Comparison of ENCODE assay signal across 7 cellular contexts in genomic region chr15:45166792-45167630, GRCh38. TPM values are rescaled to one million over a fixed set of nuclear protein-coding genes. Genes with fewer than 3 reads are reported as not detected.
DNase-seq lines count a peak whose midpoint lies in the region; ATAC-seq and TF ChIP-seq lines count a peak whose summit lies in the region.

No MANE protein-coding gene starts in this region.

- peak; percentile 14 to 20 for TF ChIP-seq POLR2A in gastrocnemius medialis (IDR thresholded peaks at IDR 0.05)

- in situ Hi-C loops in astrocyte of the spinal cord (cut with HindIII; ENCODE audit: low sequenced_read_pairs) (no loop called here), gastrocnemius medialis (cut with MboI; ENCODE audit: low sequenced_read_pairs in 4 of 4) (loop anchor here in 3 of 4 donors (10.0 to 25.0 kb wide), 2 partner anchors 238 to 245 kb away; a partner anchor contains a TSS)

- TF ChIP-seq CTCF in astrocyte of the spinal cord (IDR thresholded peaks at IDR 0.05; ENCODE audit: low read depth, low read length), result peak; percentile 65
- TF ChIP-seq CTCF in gastrocnemius medialis (IDR thresholded peaks at IDR 0.05 in 4 of 5, conservative IDR thresholded peaks at IDR 0.05 in 1 of 5), result peak; percentile 26 to 59 (median 51)

- H3K27me3 ChIP-seq in iPS DF 6.9 (ENCODE audit: control insufficient read depth, insufficient read depth, low read length), result no peaks in the 10 kb centered on the region
- no peaks in the 10 kb centered on the region for H3K27me3 ChIP-seq in gastrocnemius medialis

- DNase-seq in NCI-H1694 (lab: John Stamatoyannopoulos, UW) (peak; percentile 59), T1000 (lab: John Stamatoyannopoulos, UW) (peak; percentile 54), astrocyte of the spinal cord (ENCODE audit: low read depth, low spot score) (peak; percentile 80), iPS DF 6.9 (ENCODE audit: low read depth, low spot score) (peak; percentile 87), gastrocnemius medialis (peak; percentile 64 to 78)

- ATAC-seq in GM18502 (IDR thresholded peaks at IDR 0.05; ENCODE audit: poor library complexity, unreplicated experiment), result peak; percentile 96
- ATAC-seq in HG02870 (IDR thresholded peaks at IDR 0.05; ENCODE audit: unreplicated experiment), result peak; percentile 91
- peak; percentile 78 to 82 for ATAC-seq in gastrocnemius medialis

- intact Hi-C loops in gastrocnemius medialis (cut with DNase I; ENCODE audit: low total_unique reads), result loop anchor here (1.0 to 2.0 kb wide), 2 partner anchors 20 to 32 kb away; partner anchors contain the start of gene SHF

- WGBS in iPS DF 6.9 (ENCODE audit: insufficient coverage, insufficient read length), result no CpG with 5 or more reads among the region's 84 CpGs

- H3K4me3 ChIP-seq in astrocyte of the spinal cord (ENCODE audit: low read depth, low read length), result peak overlapping the region; percentile 49
- H3K4me3 ChIP-seq in iPS DF 6.9 (ENCODE audit: low read length), result peak overlapping the region; percentile 72; the same call in 1 of the 2 replicates
- peak overlapping the region; percentile 66 to 77 (median 75) for H3K4me3 ChIP-seq in gastrocnemius medialis

- H3K27ac ChIP-seq in iPS DF 6.9 (ENCODE audit: low read length), result no peak overlapping the region
- H3K27ac ChIP-seq in gastrocnemius medialis, result peak overlapping the region; percentile 84 to 92 (median 89)

- H3K9me3 ChIP-seq in iPS DF 6.9 (ENCODE audit: control insufficient read depth, insufficient read depth, low read length) (no peaks in the 10 kb centered on the region), gastrocnemius medialis (no peaks in the 10 kb centered on the region)

- 0 out of 2 replicates have a peak, but pooled peaks cover 2% of the 10 kb centered on the region for H3K36me3 ChIP-seq in iPS DF 6.9 (ENCODE audit: control insufficient read depth, insufficient read depth, low read length)
- no peaks in the 10 kb centered on the region for H3K36me3 ChIP-seq in gastrocnemius medialis

- H3K4me1 ChIP-seq in iPS DF 6.9 (ENCODE audit: control insufficient read depth, insufficient read depth, low read length) (peaks cover 8% of the 10 kb centered on the region), gastrocnemius medialis (peaks cover 0 to 4% of the 10 kb centered on the region in 2 donors)

RNA-seq across cellular contexts. Expression of gene SHF, which starts 20.8 kb away (rescaled TPM):
- 1 to 10 TPM in 3 of 4 donors, under 1 TPM in 1; 0.80 to 3.3 (median 1.7) TPM for total RNA-seq in gastrocnemius medialis

RNA-seq across cellular contexts. Expression of gene DUOX1, which starts 37.2 kb away (rescaled TPM):
- under 1 TPM in 3 of 4 donors, not detected in 1; 0.07 to 0.56 (median 0.13) TPM for total RNA-seq in gastrocnemius medialis

RNA-seq across cellular contexts. Expression of gene DUOXA1, which starts 37.3 kb away (rescaled TPM):
- total RNA-seq in gastrocnemius medialis, result not detected

RNA-seq across cellular contexts. Expression of gene DUOXA2, which starts 52.9 kb away (rescaled TPM):
- not detected for total RNA-seq in gastrocnemius medialis

RNA-seq across cellular contexts. Expression of gene DUOX2, which starts 53.0 kb away (rescaled TPM):
- not detected for total RNA-seq in gastrocnemius medialis
